11 cellular contexts compared by ENCODE assay signal in the genomic region with DNA sequence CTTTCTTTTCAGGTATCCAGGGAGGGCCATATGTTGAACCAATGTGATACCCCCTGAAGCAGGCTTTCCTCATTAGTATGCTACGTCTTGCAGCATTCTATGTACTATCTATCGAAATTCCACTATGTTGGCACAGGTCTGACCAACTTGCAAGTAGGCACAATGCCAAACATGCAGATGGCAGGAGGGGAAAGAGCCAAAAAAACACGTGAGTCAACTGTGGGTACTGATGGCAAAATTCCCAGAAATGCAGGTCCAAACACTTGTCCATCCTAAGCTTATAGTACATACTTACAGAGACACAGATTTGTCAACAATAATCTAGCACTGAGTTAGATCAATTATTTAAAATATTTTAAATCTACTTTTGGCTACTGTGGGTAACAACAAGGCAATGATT.
DNase-seq lines count a peak whose midpoint lies in the region; ATAC-seq and TF ChIP-seq lines count a peak whose summit lies in the region.
"Had no signal": no experiment of that assay in that cellular context is flagged by ENCODE, and none has a peak within 500 bp of the region (broad histone marks: within the 10 kb centered on the region; RNA-seq: fewer than 3 reads in every experiment).

No MANE protein-coding gene starts in this region.

- ATAC-seq in heart left ventricle: peak in 3 of 4 donors; percentile 53 to 62 (median 59)
- ATAC-seq in right cardiac atrium: no peak

- TF ChIP-seq EP300 in sigmoid colon (IDR thresholded peaks at IDR 0.05): no peak

- H3K27ac ChIP-seq in heart left ventricle (no peak overlapping the region), right cardiac atrium (ENCODE audit: low read length) (no peak overlapping the region), sigmoid colon (no peak overlapping the region)
- H3K27ac ChIP-seq: upper lobe of left lung had no signal

- H3K27me3 ChIP-seq in heart left ventricle (no peaks in the 10 kb centered on the region), right cardiac atrium (ENCODE audit: control insufficient read depth, insufficient read depth) (no peaks in the 10 kb centered on the region), sigmoid colon (no peaks in the 10 kb centered on the region)
- H3K27me3 ChIP-seq: upper lobe of left lung had no signal

- no peak for TF ChIP-seq POLR2A in heart left ventricle (IDR thresholded peaks at IDR 0.05)
- TF ChIP-seq POLR2A in sigmoid colon (IDR thresholded peaks at IDR 0.05): no peak

- intact Hi-C loops in heart left ventricle (cut with DNase I) (no loop called here), right cardiac atrium (cut with DNase I) (no loop called here), sigmoid colon (cut with DNase I) (no loop called here)

- H3K9me3 ChIP-seq in heart left ventricle (peaks cover 0 to 24% (median 0%) of the 10 kb centered on the region in 12 donors), right cardiac atrium (ENCODE audit: control insufficient read depth, low read length) (no peaks in the 10 kb centered on the region), sigmoid colon (peaks cover 0 to 3% (median 2%) of the 10 kb centered on the region in 4 donors)

- WGBS in heart left ventricle, 4 donors: 26 to 34% (median 30%) methylated on average over 3 of the region's 3 CpGs
- 32% methylated on average over 3 of the region's 3 CpGs for whole genome bisulfite sequencing in right cardiac atrium
- WGBS in sigmoid colon, 2 donors: 53 to 57% methylated on average over 3 of the region's 3 CpGs

- H3K4me1 ChIP-seq in heart left ventricle: no peaks in the 10 kb centered on the region
- no peaks in the 10 kb centered on the region for H3K4me1 ChIP-seq in right cardiac atrium (ENCODE audit: control insufficient read depth, insufficient read depth, low read length)
- no peaks in the 10 kb centered on the region for H3K4me1 ChIP-seq in sigmoid colon
- H3K4me1 ChIP-seq: upper lobe of left lung had no signal

- H3K36me3 ChIP-seq in heart left ventricle: no peaks in the 10 kb centered on the region
- no peaks in the 10 kb centered on the region for H3K36me3 ChIP-seq in sigmoid colon
- H3K36me3 ChIP-seq: upper lobe of left lung had no signal

- no peak for TF ChIP-seq CTCF in heart left ventricle (IDR thresholded peaks at IDR 0.05)
- no peak for TF ChIP-seq CTCF in epithelial cell of proximal tubule (conservative IDR thresholded peaks at IDR 0.05; ENCODE audit: low read depth, low read length)
- no peak for TF ChIP-seq CTCF in sigmoid colon (IDR thresholded peaks at IDR 0.05)

- DNase-seq in heart left ventricle: peak in 3 of 5 donors; percentile 16 to 25 (median 21)
- DNase-seq in right cardiac atrium: no peak
- DNase-seq in NCI-H748 treated with DMSO at 0.1 percent for 48 hours (lab: John Stamatoyannopoulos, UW): peak; percentile 7
- DNase-seq in epithelial cell of proximal tubule (ENCODE audit: low read depth): peak; percentile 27
- DNase-seq in superior temporal gyrus (ENCODE audit: extremely low spot score): peak; percentile 25
- no peak for DNase-seq in T-helper 1 cell
- no peak for DNase-seq in sigmoid colon
- no peak for DNase-seq in NCI-H82 treated with DMSO at 0.1 percent for 48 hours (lab: John Stamatoyannopoulos, UW; ENCODE audit: unreplicated experiment)
- DNase-seq: activated T-cell treated with anti-CD3 and anti-CD28 coated beads, Interleukin-2, amount 50 U/mL, for 48 hours; NCI-H526; upper lobe of left lung had no signal

- H3K4me3 ChIP-seq in heart left ventricle: no peak overlapping the region
- H3K4me3 ChIP-seq in right cardiac atrium (ENCODE audit: low read length): no peak overlapping the region
- no peak overlapping the region for H3K4me3 ChIP-seq in epithelial cell of proximal tubule (ENCODE audit: low read depth, low read length)
- no peak overlapping the region for H3K4me3 ChIP-seq in sigmoid colon
- H3K4me3 ChIP-seq: upper lobe of left lung had no signal

Comparison
In these comparisons a context has a peak if more than half of its experiments do, and no peak if none do; other contexts are left out.
1. ATAC-seq: peak in heart left ventricle (3 of 4); none in right cardiac atrium (0 of 2).
2. DNase-seq: peak in heart left ventricle (3 of 5), NCI-H748 treated with DMSO at 0.1 percent for 48 hours (single experiment), epithelial cell of proximal tubule (single experiment) and superior temporal gyrus (single experiment); none in right cardiac atrium (0 of 3), T-helper 1 cell (0 of 5), sigmoid colon (single experiment) and NCI-H82 treated with DMSO at 0.1 percent for 48 hours (single experiment).